ENCODE assay signal across 8 cellular contexts in genomic region chr9:134455951-134456739, GRCh38.
DNase-seq lines count a peak whose midpoint lies in the region; TF ChIP-seq lines count a peak whose summit lies in the region.

No MANE protein-coding gene starts in this region.

- no peaks in the 10 kb centered on the region for H3K36me3 ChIP-seq in MG63
- no peaks in the 10 kb centered on the region for H3K36me3 ChIP-seq in mucosa of stomach (ENCODE audit: control insufficient read depth, insufficient read depth, low read length)

- H3K4me3 ChIP-seq in AG10803 (ENCODE audit: low read length), result peak overlapping the region; percentile 27
- no peak overlapping the region for H3K4me3 ChIP-seq in MG63
- no peak overlapping the region for H3K4me3 ChIP-seq in mucosa of stomach (ENCODE audit: low read length)

- no peaks in the 10 kb centered on the region for H3K9me3 ChIP-seq in MG63
- no peaks in the 10 kb centered on the region for H3K9me3 ChIP-seq in mucosa of stomach (ENCODE audit: control insufficient read depth, low read length)

- DNase-seq in AG10803 (ENCODE audit: low read depth) (peak; percentile 100), MG63 (peak; percentile 91), NCI-H526 treated with DMSO at 0.1 percent for 48 hours (lab: John Stamatoyannopoulos, UW) (no peak), HuH-7 (ENCODE audit: low spot score) (no peak)
- DNase-seq in activated CD8-positive, alpha-beta memory T cell treated with anti-CD3 and anti-CD28 coated beads for 24 hours, result peak; percentile 86
- DNase-seq in effector CD8-positive, alpha-beta T cell (lab: John Stamatoyannopoulos, UW), result peak; percentile 56
- peak; percentile 58 to 70 for DNase-seq in stimulated activated CD8-positive, alpha-beta memory T cell treated with anti-CD3 and anti-CD28 coated beads, Interleukin-4, amount 100 ng/mL, for 4 hours (ENCODE audit: low read depth in 2 of 2, low spot score in 1 of 2)

- TF ChIP-seq CTCF in AG10803 (conservative IDR thresholded peaks at IDR 0.05; ENCODE audit: low read length), result no peak; the same call in none of the 2 replicates

- H3K4me1 ChIP-seq in mucosa of stomach (ENCODE audit: control insufficient read depth, insufficient read depth, low read length), result peaks cover 18% of the 10 kb centered on the region

- peak overlapping the region; percentile 61 for H3K9ac ChIP-seq in mucosa of stomach (ENCODE audit: low read length)

- H3K27me3 ChIP-seq in MG63 (no peaks in the 10 kb centered on the region), mucosa of stomach (ENCODE audit: control insufficient read depth, insufficient read depth, low read length) (no peaks in the 10 kb centered on the region)

Comparison
In these comparisons a context has a peak if more than half of its experiments do, and no peak if none do; other contexts are left out.
1. DNase-seq: peak in AG10803 (single experiment), MG63 (single experiment), activated CD8-positive, alpha-beta memory T cell treated with anti-CD3 and anti-CD28 coated beads for 24 hours (single experiment), effector CD8-positive, alpha-beta T cell (single experiment) and stimulated activated CD8-positive, alpha-beta memory T cell treated with anti-CD3 and anti-CD28 coated beads, Interleukin-4, amount 100 ng/mL, for 4 hours (2 of 2); none in NCI-H526 treated with DMSO at 0.1 percent for 48 hours (single experiment) and HuH-7 (single experiment).